ENCODE assay signal across 12 cellular contexts in genomic region chr3:123739146-123739545, GRCh38.
"Had no signal": no experiment of that assay in that cellular context is flagged by ENCODE, and none has a peak within 500 bp of the region (broad histone marks: within the 10 kb centered on the region; RNA-seq: fewer than 3 reads in every experiment).

No MANE protein-coding gene starts in this region.

- H3K27ac Mint-ChIP-seq: activated CD4-positive, alpha-beta T cell treated with anti-CD3 and anti-CD28 coated beads, Interleukin-2, amount 10 ng/mL, durations not matched to agents 24 days and 14 days; activated naive CD4-positive, alpha-beta T cell treated with anti-CD3 and anti-CD28 coated beads for 36 hours; activated T-helper 17 cell treated with anti-CD3 and anti-CD28 coated beads, Interleukin-2, amount 50 U/mL, for 72 hours; immature natural killer cell; nephron; WTC11 had no signal

- H3K36me3 Mint-ChIP-seq: immature natural killer cell, WTC11 had no signal

- H3K9me3 Mint-ChIP-seq: activated CD4-positive, alpha-beta T cell treated with anti-CD3 and anti-CD28 coated beads, Interleukin-2, amount 10 ng/mL, durations not matched to agents 24 days and 14 days; activated naive CD4-positive, alpha-beta T cell treated with anti-CD3 and anti-CD28 coated beads for 36 hours; activated T-helper 17 cell treated with anti-CD3 and anti-CD28 coated beads, Interleukin-2, amount 50 U/mL, for 72 hours; central memory CD8-positive, alpha-beta T cell; immature natural killer cell; nephron; WTC11 had no signal

- DNase-seq: activated CD4-positive, alpha-beta T cell treated with anti-CD3 and anti-CD28 coated beads, Interleukin-2, amount 10 ng/mL, durations not matched to agents 24 days and 14 days; activated naive CD4-positive, alpha-beta T cell treated with anti-CD3 and anti-CD28 coated beads for 36 hours; activated T-cell treated with anti-CD3 and anti-CD28 coated beads for 4 hours; effector memory CD4-positive, alpha-beta T cell; immature natural killer cell; stimulated activated CD4-positive, alpha-beta T cell treated with anti-CD3 and anti-CD28 coated beads, Interleukin-2, amount 100 ng/mL, for 48 hours; stimulated activated naive CD4-positive, alpha-beta T cell treated with Interleukin-2 at 50 U/mL for 16 hours; upper lobe of left lung had no signal

- H3K4me1 Mint-ChIP-seq: activated CD4-positive, alpha-beta T cell treated with anti-CD3 and anti-CD28 coated beads, Interleukin-2, amount 10 ng/mL, durations not matched to agents 24 days and 14 days; activated T-helper 17 cell treated with anti-CD3 and anti-CD28 coated beads, Interleukin-2, amount 50 U/mL, for 72 hours; central memory CD8-positive, alpha-beta T cell; immature natural killer cell; WTC11 had no signal

- H3K4me3 Mint-ChIP-seq: activated CD4-positive, alpha-beta T cell treated with anti-CD3 and anti-CD28 coated beads, Interleukin-2, amount 10 ng/mL, durations not matched to agents 24 days and 14 days; activated naive CD4-positive, alpha-beta T cell treated with anti-CD3 and anti-CD28 coated beads for 36 hours; activated T-helper 17 cell treated with anti-CD3 and anti-CD28 coated beads, Interleukin-2, amount 50 U/mL, for 72 hours; central memory CD8-positive, alpha-beta T cell; immature natural killer cell; nephron; WTC11 had no signal
